In the genomic region with DNA sequence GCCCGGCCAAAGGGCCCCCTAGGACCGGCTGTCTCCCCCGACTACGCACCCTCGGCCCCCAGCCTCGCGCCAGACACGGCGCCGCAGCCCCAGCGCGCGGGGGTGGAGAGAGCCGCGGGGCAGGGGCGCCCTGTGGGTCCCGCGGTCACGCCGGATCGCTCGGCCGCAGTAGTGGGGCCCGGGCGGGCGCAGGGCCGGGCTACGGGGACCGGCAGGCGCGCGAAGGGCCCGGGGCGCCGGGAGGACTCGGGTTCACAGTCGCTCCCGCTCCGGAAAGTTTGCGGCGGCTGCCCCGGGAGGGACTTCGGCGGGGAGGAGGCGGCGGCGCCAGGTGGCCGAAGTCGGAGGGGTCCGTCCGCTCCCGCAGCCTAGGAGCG, we compare ENCODE assay signal across 8 cellular contexts. TPM values are rescaled to one million over a fixed set of nuclear protein-coding genes. Genes with fewer than 3 reads are reported as not detected.
DNase-seq lines count a peak whose midpoint lies in the region; ATAC-seq and TF ChIP-seq lines count a peak whose summit lies in the region.

No MANE protein-coding gene starts in this region.

- H3K4me3 ChIP-seq in AG09309 (ENCODE audit: control insufficient read depth, low read depth, low read length), result peak overlapping the region; percentile 60
- peak overlapping the region; percentile 58 for H3K4me3 ChIP-seq in mesodermal cell (ENCODE audit: extremely low read depth, insufficient read depth, low read length, poor library complexity, severe bottlenecking)
- peak overlapping the region; percentile 65 for H3K4me3 ChIP-seq in upper lobe of right lung

- no peaks in the 10 kb centered on the region for H3K36me3 ChIP-seq in mesodermal cell (ENCODE audit: control insufficient read depth, insufficient read depth, low read length)
- no peaks in the 10 kb centered on the region for H3K36me3 ChIP-seq in upper lobe of right lung

- 1% methylated on average over 37 to 48 of the region's 53 CpGs for WGBS in mesodermal cell (ENCODE audit: insufficient coverage in 2 of 2), 2 experiments

- H3K4me3 Mint-ChIP-seq in dendritic cell treated with granulocyte-macrophage colony-stimulating factor and Interleukin-4, amounts not matched to agents 40 ng/mL and 50 ng/mL, for 4 days, result peak overlapping the region; percentile 65

- no peaks in the 10 kb centered on the region for H3K27me3 ChIP-seq in upper lobe of right lung

- TF ChIP-seq CTCF in AG09309 (IDR thresholded peaks at IDR 0.05; ENCODE audit: control insufficient read depth, insufficient read depth, low read depth, low read length, missing control alignments), result no peak
- TF ChIP-seq CTCF in upper lobe of right lung (IDR thresholded peaks at IDR 0.05), result no peak

- peak overlapping the region; percentile 57 for H3K27ac Mint-ChIP-seq in dendritic cell treated with granulocyte-macrophage colony-stimulating factor and Interleukin-4, amounts not matched to agents 40 ng/mL and 50 ng/mL, for 4 days

- H3K36me3 Mint-ChIP-seq in dendritic cell treated with granulocyte-macrophage colony-stimulating factor and Interleukin-4, amounts not matched to agents 40 ng/mL and 50 ng/mL, for 4 days (ENCODE audit: low read depth), result no peaks in the 10 kb centered on the region

- peaks cover 77% of the 10 kb centered on the region for H3K27me3 Mint-ChIP-seq in dendritic cell treated with granulocyte-macrophage colony-stimulating factor and Interleukin-4, amounts not matched to agents 40 ng/mL and 50 ng/mL, for 4 days

- H3K4me1 Mint-ChIP-seq in dendritic cell treated with granulocyte-macrophage colony-stimulating factor and Interleukin-4, amounts not matched to agents 40 ng/mL and 50 ng/mL, for 4 days (ENCODE audit: low read depth), result peaks cover 19% of the 10 kb centered on the region

- H3K4me1 ChIP-seq in mesodermal cell (ENCODE audit: control insufficient read depth, insufficient read depth, low read length, poor library complexity, severe bottlenecking) (peaks cover 8% of the 10 kb centered on the region), upper lobe of right lung (peaks cover 6% of the 10 kb centered on the region)

- H3K27ac ChIP-seq in mesodermal cell (ENCODE audit: low read depth, low read length, severe bottlenecking), result no peak overlapping the region
- H3K27ac ChIP-seq in upper lobe of right lung, result peak overlapping the region; percentile 80

- H3K9me3 Mint-ChIP-seq in dendritic cell treated with granulocyte-macrophage colony-stimulating factor and Interleukin-4, amounts not matched to agents 40 ng/mL and 50 ng/mL, for 4 days, result no peaks in the 10 kb centered on the region

- DNase-seq in AG09309 (ENCODE audit: low read depth) (no peak), HK-2 (ENCODE audit: unreplicated experiment) (peak; percentile 34), upper lobe of right lung (no peak), NOMO-1 (lab: John Stamatoyannopoulos, UW; ENCODE audit: unreplicated experiment in 2 of 2) (no peak), NCI-H146 (lab: John Stamatoyannopoulos, UW) (no peak), LoVo (ENCODE audit: low spot score) (no peak)

- intact Hi-C loops in dendritic cell treated with granulocyte-macrophage colony-stimulating factor and Interleukin-4, amounts not matched to agents 40 ng/mL and 50 ng/mL, for 4 days (cut with micrococcal nuclease), result no loop called here
- intact Hi-C loops in upper lobe of right lung (cut with DNase I), result no loop called here

- peak; percentile 56 for ATAC-seq in upper lobe of right lung

- H3K9me3 ChIP-seq in mesodermal cell (ENCODE audit: control insufficient read depth, low read length), result peaks cover 3% of the 10 kb centered on the region
- no peaks in the 10 kb centered on the region for H3K9me3 ChIP-seq in upper lobe of right lung

RNA-seq across cellular contexts. Expression of gene ZNF669, which starts 7.1 kb away (rescaled TPM):
- polyA plus RNA-seq in mesodermal cell (2013, experiment 1 of 2), result 11.2 TPM
- polyA plus RNA-seq in mesodermal cell (2013, experiment 2 of 2), result 10.3 TPM
- 8.9 TPM for total RNA-seq in upper lobe of right lung

RNA-seq across cellular contexts. Expression of gene ZNF670, which starts 32.6 kb away (rescaled TPM):
- polyA plus RNA-seq in mesodermal cell (2013, experiment 1 of 2), result 7.5 TPM
- polyA plus RNA-seq in mesodermal cell (2013, experiment 2 of 2), result 7.7 TPM
- 3.2 TPM for total RNA-seq in upper lobe of right lung
